ENCODE assay signal across 8 cellular contexts in genomic region chr6:3355358-3356055, GRCh38.
DNase-seq lines count a peak whose midpoint lies in the region; ATAC-seq, FAIRE-seq and TF ChIP-seq lines count a peak whose summit lies in the region.

No MANE protein-coding gene starts in this region.

- intact Hi-C loops in CD4-positive, alpha-beta T cell (cut with DNase I, micrococcal nuclease) = loop anchor here (1.0 to 10.0 kb wide), 12 partner anchors 15 to 1647 kb away; partner anchors contain the start of genes BPHL (in 1 of the 2), CDYL (in 1 of the 2), ECI2 (in 1 of the 2) and GMDS (in 1 of the 2)
- intact Hi-C loops in GM12878 (cut with micrococcal nuclease; ENCODE audit: unreplicated experiment) = loop anchor here (2.0 kb wide), 1 partner anchor 27 kb away; no protein-coding TSS in a partner anchor

- peak; percentile 64 for ATAC-seq in CD4-positive, alpha-beta T cell (ENCODE audit: poor library complexity)
- ATAC-seq in GM12878 (no peak), left lobe of liver (peak; percentile 26), HG03196 (IDR thresholded peaks at IDR 0.05; ENCODE audit: unreplicated experiment) (no peak)
- no peak for ATAC-seq in stimulated activated naive CD8-positive, alpha-beta T cell treated with anti-CD3 and anti-CD28 coated beads, Interleukin-15, amount 100 ng/mL, for 72 hours

- no peaks in the 10 kb centered on the region for H4K20me1 ChIP-seq in GM12878 (ENCODE audit: control insufficient read depth, insufficient read depth)

- H3K9ac ChIP-seq in GM12878 (ENCODE audit: control insufficient read depth, insufficient read depth, low read length) = no peak overlapping the region; the same call in 1 of the 2 replicates

- SMC1A ChIA-PET in GM12878 (lab: Charles Lee; ENCODE audit: uncharacterized antibody, unreplicated experiment) = interaction anchor here (0.8 to 2.0 kb wide), 7 partner anchors 10 to 23 kb away, joined by 3 to 9 read pairs (median 4); no protein-coding TSS in a partner anchor

- no peak for TF ChIP-seq POLR2A in GM12878 (IDR thresholded peaks at IDR 0.05; ENCODE audit: low read depth, low read length)

- peak overlapping the region; percentile 72; the same call in 1 of the 2 replicates for H2AFZ ChIP-seq in GM12878 (ENCODE audit: control insufficient read depth, low read depth, low read length)

- RAD21 ChIA-PET in GM12878 (lab: Charles Lee; ENCODE audit: unreplicated experiment) = interaction anchor here (0.7 to 2.1 kb wide), 5 partner anchors 10 to 30 kb away, joined by 3 to 13 read pairs (median 3); no protein-coding TSS in a partner anchor

- no peak for FAIRE-seq in GM12878 (lab: Jason Lieb, UNC)

- no peaks in the 10 kb centered on the region for H3K9me3 Mint-ChIP-seq in CD4-positive, alpha-beta T cell
- H3K9me3 Mint-ChIP-seq in stimulated activated naive CD8-positive, alpha-beta T cell treated with anti-CD3 and anti-CD28 coated beads, Interleukin-15, amount 100 ng/mL, for 72 hours = no peaks in the 10 kb centered on the region

- no peak for TF ChIP-seq RAD21 in GM12878 (IDR thresholded peaks at IDR 0.05; ENCODE audit: insufficient read depth, low read depth, low read length)

- POLR2A ChIA-PET in CD4-positive, alpha-beta T cell (lab: Charles Lee) = interaction anchor here (1.4 kb wide), 1 partner anchor 20 kb away, joined by 5 read pairs; no protein-coding TSS in a partner anchor
- POLR2A ChIA-PET in GM12878 (lab: Charles Lee) = interaction anchor here (0.9 to 2.5 kb wide), 3 partner anchors 10 to 27 kb away, joined by 3 to 13 read pairs (median 6); no protein-coding TSS in a partner anchor

- H3K4me1 ChIP-seq in GM12878 (ENCODE audit: control insufficient read depth, insufficient read depth, low read length) = peaks cover 7% of the 10 kb centered on the region

- CTCF ChIA-PET in CD4-positive, alpha-beta T cell (lab: Charles Lee) = no interaction called here
- CTCF ChIA-PET in GM12878 (lab: Yijun Ruan, JAX) = interaction anchor here (0.7 to 1.4 kb wide), 2 partner anchors 91 to 104 kb away, joined by 3 read pairs; no protein-coding TSS in a partner anchor

- H3K4me3 ChIP-seq in GM12878 = peak overlapping the region; percentile 37; the same call in 1 of the 2 replicates

- peak overlapping the region; percentile 75 for H3K27ac ChIP-seq in CD4-positive, alpha-beta T cell (ENCODE audit: low read depth, low read length)
- no peak overlapping the region for H3K27ac ChIP-seq in GM12878 (ENCODE audit: control insufficient read depth, insufficient read depth)

- no peaks in the 10 kb centered on the region for H3K79me2 ChIP-seq in GM12878 (ENCODE audit: control insufficient read depth, insufficient read depth, low read length)

- H3K36me3 Mint-ChIP-seq in CD4-positive, alpha-beta T cell (ENCODE audit: low read depth) = peaks cover 13% of the 10 kb centered on the region

- no peaks in the 10 kb centered on the region for H3K36me3 ChIP-seq in GM12878 (ENCODE audit: control insufficient read depth in 2 of 2, insufficient read depth in 2 of 2, low read length in 1 of 2)

- in situ Hi-C loops in GM12878 (cut with MboI) = no loop called here

- peak overlapping the region; percentile 85 for H3K4me3 Mint-ChIP-seq in CD4-positive, alpha-beta T cell
- peak overlapping the region; percentile 72 to 77 for H3K4me3 Mint-ChIP-seq in stimulated activated naive CD8-positive, alpha-beta T cell treated with anti-CD3 and anti-CD28 coated beads, Interleukin-15, amount 100 ng/mL, for 72 hours

- no peak for TF ChIP-seq CTCF in CD4-positive, alpha-beta T cell (IDR thresholded peaks at IDR 0.05)
- TF ChIP-seq CTCF in GM12878 (IDR thresholded peaks at IDR 0.05 in 2 of 3, conservative IDR thresholded peaks at IDR 0.05 in 1 of 3; ENCODE audit: control insufficient read depth in 2 of 3, extremely low read depth in 1 of 3, insufficient read depth in 1 of 3, low read depth in 3 of 3, low read length in 3 of 3) = no peak

- peaks cover 47% of the 10 kb centered on the region for H3K4me1 Mint-ChIP-seq in CD4-positive, alpha-beta T cell (ENCODE audit: low read depth)
- peaks cover 26% of the 10 kb centered on the region for H3K4me1 Mint-ChIP-seq in stimulated activated naive CD8-positive, alpha-beta T cell treated with anti-CD3 and anti-CD28 coated beads, Interleukin-15, amount 100 ng/mL, for 72 hours

- 0 out of 2 replicates have a peak overlapping the region, but pooled peaks have one; percentile 15 for H3K4me2 ChIP-seq in GM12878 (ENCODE audit: control insufficient read depth, insufficient read depth)

- H3K9me3 ChIP-seq in CD4-positive, alpha-beta T cell (ENCODE audit: control insufficient read depth, low read length) = no peaks in the 10 kb centered on the region
- no peaks in the 10 kb centered on the region; the same call in 2 of the 3 replicates for H3K9me3 ChIP-seq in GM12878 (replicated peaks; ENCODE audit: control insufficient read depth, insufficient read depth, low read length)

- H3K27me3 Mint-ChIP-seq in CD4-positive, alpha-beta T cell = no peaks in the 10 kb centered on the region
- no peaks in the 10 kb centered on the region for H3K27me3 Mint-ChIP-seq in stimulated activated naive CD8-positive, alpha-beta T cell treated with anti-CD3 and anti-CD28 coated beads, Interleukin-15, amount 100 ng/mL, for 72 hours

- TF ChIP-seq EP300 in GM12878 (IDR thresholded peaks at IDR 0.05; ENCODE audit: borderline replicate concordance in 1 of 2, control insufficient read depth in 1 of 2, low read depth in 2 of 2, low read length in 2 of 2) = no peak

- peak in 6 of 10 experiments; percentile 7 to 41 (median 23) for DNase-seq in CD4-positive, alpha-beta T cell
- DNase-seq in NCI-H2227 treated with DMSO at 0.1 percent for 48 hours (lab: John Stamatoyannopoulos, UW) (peak; percentile 69), GM12878 (ENCODE audit: low read depth, low spot score) (no peak), left lobe of liver (ENCODE audit: low spot score) (no peak), HuH-7.5 (ENCODE audit: low spot score) (no peak), NCI-H1694 treated with DMSO at 0.1 percent for 48 hours (lab: John Stamatoyannopoulos, UW) (no peak)
- DNase-seq in stimulated activated naive CD8-positive, alpha-beta T cell treated with anti-CD3 and anti-CD28 coated beads, Interleukin-15, amount 100 ng/mL, for 72 hours = no peak

- peak overlapping the region; percentile 94 for H3K27ac Mint-ChIP-seq in CD4-positive, alpha-beta T cell
- H3K27ac Mint-ChIP-seq in stimulated activated naive CD8-positive, alpha-beta T cell treated with anti-CD3 and anti-CD28 coated beads, Interleukin-15, amount 100 ng/mL, for 72 hours = peak overlapping the region; percentile 90 to 94

- 28% methylated on average over 19 of the region's 20 CpGs for WGBS in GM12878 (ENCODE audit: insufficient coverage, insufficient replicate concordance, low lambda C conversion rate, missing lambda C conversion rate)

- BruUV-seq in GM12878 (replicated peaks; lab: Mats Ljungman, UMichigan) = TSS peak; percentile 46

- no peaks in the 10 kb centered on the region for H3K27me3 ChIP-seq in CD4-positive, alpha-beta T cell (ENCODE audit: control insufficient read depth, insufficient read depth, low read length)
- H3K27me3 ChIP-seq in GM12878 (replicated peaks in 1 of 2; ENCODE audit: control insufficient read depth in 2 of 2, insufficient read depth in 2 of 2, low read length in 1 of 2) = no peaks in the 10 kb centered on the region

TF ChIP-seq in GM12878, 131 proteins besides CTCF, POLR2A, EP300 and RAD21 (continues in another document):
- TF ChIP-seq ZNF217 (IDR thresholded peaks at IDR 0.05) = no peak
- no peak for TF ChIP-seq MTA3 (IDR thresholded peaks at IDR 0.05; ENCODE audit: borderline replicate concordance, low read length)
- no peak for TF ChIP-seq BCL11A (IDR thresholded peaks at IDR 0.05; ENCODE audit: low read depth, low read length)
- TF ChIP-seq REST (IDR thresholded peaks at IDR 0.05; ENCODE audit: low read depth, low read length) = no peak

Comparison
In these comparisons a context has a peak if more than half of its experiments do, and no peak if none do; other contexts are left out.
1. ATAC-seq: peak in CD4-positive, alpha-beta T cell (single experiment) and left lobe of liver (single experiment); none in GM12878 (single experiment), stimulated activated naive CD8-positive, alpha-beta T cell treated with anti-CD3 and anti-CD28 coated beads, Interleukin-15, amount 100 ng/mL, for 72 hours (single experiment) and HG03196 (single experiment).
2. DNase-seq: peak in CD4-positive, alpha-beta T cell (6 of 10) and NCI-H2227 treated with DMSO at 0.1 percent for 48 hours (single experiment); none in GM12878 (single experiment), left lobe of liver (single experiment), stimulated activated naive CD8-positive, alpha-beta T cell treated with anti-CD3 and anti-CD28 coated beads, Interleukin-15, amount 100 ng/mL, for 72 hours (0 of 2), HuH-7.5 (single experiment) and NCI-H1694 treated with DMSO at 0.1 percent for 48 hours (single experiment).